Comparison of ENCODE assay signal across 12 cellular contexts in genomic region chr17:351875-352420, GRCh38. TPM values are rescaled to one million over a fixed set of nuclear protein-coding genes. Genes with fewer than 3 reads are reported as not detected.
DNase-seq lines count a peak whose midpoint lies in the region; ATAC-seq and TF ChIP-seq lines count a peak whose summit lies in the region.
"Had no signal": no experiment of that assay in that cellular context is flagged by ENCODE, and none has a peak within 500 bp of the region (broad histone marks: within the 10 kb centered on the region; RNA-seq: fewer than 3 reads in every experiment).

No MANE protein-coding gene starts in this region.

- H3K79me1 ChIP-seq in trophoblast cell (ENCODE audit: low read length) = peaks cover 12% of the 10 kb centered on the region

- H3K27me3 ChIP-seq in gastroesophageal sphincter = no peaks in the 10 kb centered on the region
- H3K27me3 ChIP-seq in trophoblast cell (ENCODE audit: insufficient read depth, low read length) = no peaks in the 10 kb centered on the region
- H3K27me3 ChIP-seq in CD8-positive, alpha-beta memory T cell (ENCODE audit: insufficient read depth, low read length, poor library complexity, severe bottlenecking) = no peaks in the 10 kb centered on the region

- H3K4me1 ChIP-seq in gastroesophageal sphincter = peaks cover 0 to 50% (median 15%) of the 10 kb centered on the region in 3 donors
- H3K4me1 ChIP-seq in trophoblast cell (ENCODE audit: control insufficient read depth in 1 of 2, insufficient read depth in 2 of 2, low read length in 2 of 2) = peaks cover 15 to 20% of the 10 kb centered on the region in 2 experiments
- H3K4me1 ChIP-seq in CD8-positive, alpha-beta memory T cell (ENCODE audit: insufficient read depth, low read length) = no peaks in the 10 kb centered on the region

- no peak for DNase-seq in trophoblast cell
- DNase-seq in CD8-positive, alpha-beta memory T cell = no peak
- DNase-seq in SIG-M5 (lab: John Stamatoyannopoulos, UW) = no peak
- no peak for DNase-seq in activated CD8-positive, alpha-beta T cell treated with anti-CD3 and anti-CD28 coated beads, Interleukin-2, amount 10 ng/mL, durations not matched to agents 7 days and 5 days
- DNase-seq: activated naive CD4-positive, alpha-beta T cell treated with Interleukin-2 at 50 U/mL for 16 hours; NCI-H1930 had no signal

- ATAC-seq in gastroesophageal sphincter (no peak), HG02763 (IDR thresholded peaks at IDR 0.05; ENCODE audit: unreplicated experiment) (no peak)
- no peak for ATAC-seq in activated CD8-positive, alpha-beta T cell treated with anti-CD3 and anti-CD28 coated beads, Interleukin-2, amount 10 ng/mL, durations not matched to agents 7 days and 5 days
- ATAC-seq: activated CD4-positive, CD25-positive, alpha-beta regulatory T cell treated with anti-CD3 and anti-CD28 coated beads, Interleukin-2, amount 50 U/mL, for 24 hours; stimulated activated memory B cell treated with anti-CD40 and anti-IgM and Interleukin-4, amounts not matched to agents 10 μg/mL and 1 μg/mL and 100 μg/mL, for 72 hours had no signal

- H4K91ac ChIP-seq in trophoblast cell (ENCODE audit: low read depth, low read length) = peak overlapping the region; percentile 23

- H3K14ac ChIP-seq in trophoblast cell (ENCODE audit: low read length) = no peak overlapping the region

- peaks cover 0 to 2% of the 10 kb centered on the region in 2 donors for H3K27me3 Mint-ChIP-seq in CD8-positive, alpha-beta memory T cell
- H3K27me3 Mint-ChIP-seq in activated CD8-positive, alpha-beta T cell treated with anti-CD3 and anti-CD28 coated beads, Interleukin-2, amount 10 ng/mL, durations not matched to agents 7 days and 5 days (ENCODE audit: low read depth) = no peaks in the 10 kb centered on the region

- no peak overlapping the region for H3K9ac ChIP-seq in trophoblast cell (ENCODE audit: low read length)

- H4K12ac ChIP-seq in trophoblast cell (ENCODE audit: low read depth, low read length) = no peak overlapping the region

- H3K4me3 Mint-ChIP-seq in CD8-positive, alpha-beta memory T cell = no peak overlapping the region
- H3K4me3 Mint-ChIP-seq in activated CD8-positive, alpha-beta T cell treated with anti-CD3 and anti-CD28 coated beads, Interleukin-2, amount 10 ng/mL, durations not matched to agents 7 days and 5 days = no peak overlapping the region
- H3K4me3 Mint-ChIP-seq: stimulated activated memory B cell treated with anti-CD40 and anti-IgM and Interleukin-4, amounts not matched to agents 10 μg/mL and 1 μg/mL and 100 μg/mL, for 72 hours had no signal

- TF ChIP-seq EP300 in gastroesophageal sphincter (IDR thresholded peaks at IDR 0.05) = no peak

- peak overlapping the region; percentile 1 for H3K18ac ChIP-seq in trophoblast cell (ENCODE audit: low read length)

- H3K23ac ChIP-seq in trophoblast cell (ENCODE audit: low read length) = no peak overlapping the region

- TF ChIP-seq POLR2A in gastroesophageal sphincter (IDR thresholded peaks at IDR 0.05) = no peak

- no peak overlapping the region for H2BK12ac ChIP-seq in trophoblast cell (ENCODE audit: low read length)

- 87 to 93% methylated on average over 9 to 14 of the region's 19 CpGs for WGBS in gastroesophageal sphincter (ENCODE audit: low coverage in 1 of 2), 2 donors
- WGBS in trophoblast cell (ENCODE audit: extremely low coverage, insufficient coverage, insufficient read length) = no CpG with 5 or more reads among the region's 19 CpGs

- peak overlapping the region; percentile 4 for H2BK5ac ChIP-seq in trophoblast cell (ENCODE audit: low read depth, low read length, poor library complexity)

- H2AK5ac ChIP-seq in trophoblast cell (ENCODE audit: low read length) = no peak overlapping the region

- H3K9me3 Mint-ChIP-seq in CD8-positive, alpha-beta memory T cell = no peaks in the 10 kb centered on the region
- H3K9me3 Mint-ChIP-seq in activated CD8-positive, alpha-beta T cell treated with anti-CD3 and anti-CD28 coated beads, Interleukin-2, amount 10 ng/mL, durations not matched to agents 7 days and 5 days (ENCODE audit: insufficient read depth) = peaks cover 7% of the 10 kb centered on the region
- H3K9me3 Mint-ChIP-seq: stimulated activated memory B cell treated with anti-CD40 and anti-IgM and Interleukin-4, amounts not matched to agents 10 μg/mL and 1 μg/mL and 100 μg/mL, for 72 hours had no signal

- POLR2A ChIA-PET in CD8-positive, alpha-beta memory T cell (lab: Charles Lee) = no interaction called here
- POLR2A ChIA-PET in activated CD8-positive, alpha-beta T cell treated with anti-CD3 and anti-CD28 coated beads, Interleukin-2, amount 10 ng/mL, durations not matched to agents 7 days and 5 days (lab: Charles Lee) = no interaction called here

- peak overlapping the region in 1 of 8 donors; percentile 47 for H3K27ac Mint-ChIP-seq in CD8-positive, alpha-beta memory T cell
- H3K27ac Mint-ChIP-seq in activated CD8-positive, alpha-beta T cell treated with anti-CD3 and anti-CD28 coated beads, Interleukin-2, amount 10 ng/mL, durations not matched to agents 7 days and 5 days = no peak overlapping the region
- H3K27ac Mint-ChIP-seq: stimulated activated memory B cell treated with anti-CD40 and anti-IgM and Interleukin-4, amounts not matched to agents 10 μg/mL and 1 μg/mL and 100 μg/mL, for 72 hours had no signal

- H3K4me3 ChIP-seq in gastroesophageal sphincter (peak overlapping the region in 1 of 2 donors; percentile 7), trophoblast cell (ENCODE audit: low read depth, low read length) (no peak overlapping the region)
- H3K4me3 ChIP-seq in CD8-positive, alpha-beta memory T cell (ENCODE audit: low read length) = no peak overlapping the region

- peak overlapping the region; percentile 35 for H3K4me2 ChIP-seq in trophoblast cell (ENCODE audit: low read length)

- H3K27ac ChIP-seq in C4-2B (peak overlapping the region; percentile 2), VCaP (peak overlapping the region; percentile 99), gastroesophageal sphincter (peak overlapping the region in 3 of 4 donors; percentile 74 to 78 (median 77)), trophoblast cell (ENCODE audit: low read depth, low read length) (no peak overlapping the region)
- H3K27ac ChIP-seq in CD8-positive, alpha-beta memory T cell (ENCODE audit: low read depth, low read length) = no peak overlapping the region

- no peaks in the 10 kb centered on the region for H3K9me3 ChIP-seq in gastroesophageal sphincter
- H3K9me3 ChIP-seq in trophoblast cell (ENCODE audit: insufficient read depth, low read depth, low read length) = peaks cover 10% of the 10 kb centered on the region
- no peaks in the 10 kb centered on the region for H3K9me3 ChIP-seq in CD8-positive, alpha-beta memory T cell (ENCODE audit: low read length)

- H2BK120ac ChIP-seq in trophoblast cell (ENCODE audit: insufficient read depth, low read length, poor library complexity) = peak overlapping the region; percentile 14

- no peaks in the 10 kb centered on the region for H3K36me3 Mint-ChIP-seq in CD8-positive, alpha-beta memory T cell
- peaks cover 6% of the 10 kb centered on the region for H3K36me3 Mint-ChIP-seq in activated CD8-positive, alpha-beta T cell treated with anti-CD3 and anti-CD28 coated beads, Interleukin-2, amount 10 ng/mL, durations not matched to agents 7 days and 5 days (ENCODE audit: low read depth)
- H3K36me3 Mint-ChIP-seq: stimulated activated memory B cell treated with anti-CD40 and anti-IgM and Interleukin-4, amounts not matched to agents 10 μg/mL and 1 μg/mL and 100 μg/mL, for 72 hours had no signal

- peak overlapping the region; percentile 18 for H4K8ac ChIP-seq in trophoblast cell (ENCODE audit: low read depth, low read length)

- TF ChIP-seq CTCF in C4-2B (conservative IDR thresholded peaks at IDR 0.05) (no peak), VCaP (conservative IDR thresholded peaks at IDR 0.05) (no peak), gastroesophageal sphincter (IDR thresholded peaks at IDR 0.05) (no peak)

- peak overlapping the region; percentile 20 for H2AFZ ChIP-seq in trophoblast cell (ENCODE audit: insufficient read depth, low read length, poor library complexity)

- CTCF ChIA-PET in CD8-positive, alpha-beta memory T cell (lab: Charles Lee) = no interaction called here
- CTCF ChIA-PET in activated CD8-positive, alpha-beta T cell treated with anti-CD3 and anti-CD28 coated beads, Interleukin-2, amount 10 ng/mL, durations not matched to agents 7 days and 5 days (lab: Charles Lee) = no interaction called here

- no peak overlapping the region for H3K4ac ChIP-seq in trophoblast cell (ENCODE audit: low read depth, low read length)

- peaks cover 0 to 2% (median 0%) of the 10 kb centered on the region in 3 donors for H3K4me1 Mint-ChIP-seq in CD8-positive, alpha-beta memory T cell
- peaks cover 2% of the 10 kb centered on the region for H3K4me1 Mint-ChIP-seq in activated CD8-positive, alpha-beta T cell treated with anti-CD3 and anti-CD28 coated beads, Interleukin-2, amount 10 ng/mL, durations not matched to agents 7 days and 5 days (ENCODE audit: low read depth)

- H3K79me2 ChIP-seq in trophoblast cell (ENCODE audit: control insufficient read depth, insufficient read depth, low read length, poor library complexity) = no peaks in the 10 kb centered on the region

- no peaks in the 10 kb centered on the region for H3K36me3 ChIP-seq in gastroesophageal sphincter
- H3K36me3 ChIP-seq in trophoblast cell (ENCODE audit: control insufficient read depth in 1 of 2, insufficient read depth in 2 of 2, low read length in 2 of 2) = no peaks in the 10 kb centered on the region
- no peaks in the 10 kb centered on the region for H3K36me3 ChIP-seq in CD8-positive, alpha-beta memory T cell (ENCODE audit: insufficient read depth, low read length)

RNA-seq across cellular contexts. Expression of gene RPH3AL, which starts 0.7 kb away (rescaled TPM):
- total RNA-seq in gastroesophageal sphincter = 10 to 100 TPM in 3 of 4 donors, 1 to 10 TPM in 1; 8.6 to 21.0 (median 17.4) TPM
- polyA plus RNA-seq in trophoblast cell (2013) = 1.7 and 1.8 TPM in 2 replicates
- total RNA-seq in CD8-positive, alpha-beta memory T cell = 1 to 10 TPM in 1 of 2 experiments, under 1 TPM in 1; 0.91 to 2.0 TPM
- 3.7 TPM for polyA plus RNA-seq in CD8-positive, alpha-beta memory T cell
- total RNA-seq in activated CD8-positive, alpha-beta T cell treated with anti-CD3 and anti-CD28 coated beads, Interleukin-2, amount 10 ng/mL, durations not matched to agents 7 days and 5 days = 1 to 10 TPM; 2.5 to 3.8 TPM

Comparison
In these comparisons a context has a peak if more than half of its experiments do, and no peak if none do; other contexts are left out.
1. H3K27ac ChIP-seq: peak in C4-2B (single experiment), VCaP (single experiment) and gastroesophageal sphincter (3 of 4); none in trophoblast cell (single experiment) and CD8-positive, alpha-beta memory T cell (single experiment).